ENCODE assay signal across 15 cellular contexts in the genomic region with DNA sequence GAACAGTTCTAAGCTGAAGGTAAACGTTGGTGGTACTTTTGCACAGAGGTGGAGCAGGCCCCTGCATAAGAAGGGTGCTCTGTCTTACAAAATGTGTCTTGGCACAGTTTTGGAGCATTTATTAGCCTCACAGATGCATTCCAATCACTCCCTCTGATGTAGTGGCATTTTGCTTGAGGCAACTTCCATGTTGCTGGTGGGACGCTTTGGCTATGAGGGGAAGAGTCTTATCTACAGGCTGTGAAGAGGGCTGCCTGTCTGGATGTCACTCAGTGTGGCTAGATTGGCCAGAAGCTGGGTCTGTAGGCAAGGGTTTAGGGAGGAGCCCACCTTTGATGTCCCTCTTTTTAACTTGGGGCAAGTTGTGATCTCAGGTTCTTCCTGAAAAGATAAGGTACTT. TPM values are rescaled to one million over a fixed set of nuclear protein-coding genes. Genes with fewer than 3 reads are reported as not detected.
DNase-seq lines count a peak whose midpoint lies in the region; ATAC-seq and TF ChIP-seq lines count a peak whose summit lies in the region.
"Had no signal": no experiment of that assay in that cellular context is flagged by ENCODE, and none has a peak within 500 bp of the region (broad histone marks: within the 10 kb centered on the region; RNA-seq: fewer than 3 reads in every experiment).

No MANE protein-coding gene starts in this region.

- H3K36me3 Mint-ChIP-seq in activated naive CD8-positive, alpha-beta T cell: no peaks in the 10 kb centered on the region
- H3K36me3 Mint-ChIP-seq: memory B cell had no signal

- H2BK5ac ChIP-seq in mesenchymal stem cell (ENCODE audit: low read depth, low read length, poor library complexity, severe bottlenecking): no peak overlapping the region

- ATAC-seq in heart right ventricle (no peak), GM18517 (IDR thresholded peaks at IDR 0.05; ENCODE audit: unreplicated experiment) (no peak), HG02798 (IDR thresholded peaks at IDR 0.05; ENCODE audit: poor library complexity, unreplicated experiment) (no peak)

- H3K9me3 Mint-ChIP-seq in activated naive CD8-positive, alpha-beta T cell (ENCODE audit: low read depth): no peaks in the 10 kb centered on the region
- H3K9me3 Mint-ChIP-seq: dendritic cell treated with granulocyte-macrophage colony-stimulating factor and Interleukin-4, amounts not matched to agents 40 ng/mL and 50 ng/mL, for 4 days; memory B cell had no signal

- no peak overlapping the region for H3K14ac ChIP-seq in mesenchymal stem cell (ENCODE audit: low read length in 2 of 2)

- H3K27ac ChIP-seq in heart right ventricle: peak overlapping the region in 5 of 10 donors; percentile 50 to 98 (median 70)
- no peak overlapping the region for H3K27ac ChIP-seq in mesenchymal stem cell (ENCODE audit: low read length, poor library complexity, severe bottlenecking)

- H3K23ac ChIP-seq in mesenchymal stem cell (ENCODE audit: low read length in 2 of 2): peak overlapping the region in 1 of 2 experiments; percentile 0

- H3K27me3 ChIP-seq in heart right ventricle (no peaks in the 10 kb centered on the region), mesenchymal stem cell (ENCODE audit: control insufficient read depth in 1 of 2, insufficient read depth in 1 of 2, low read length in 2 of 2) (no peaks in the 10 kb centered on the region)

- peak overlapping the region in 1 of 2 experiments; percentile 41 for H3K4ac ChIP-seq in mesenchymal stem cell (ENCODE audit: low read depth in 1 of 2, low read length in 2 of 2)

- peak overlapping the region; percentile 41 for H3K27ac Mint-ChIP-seq in activated naive CD8-positive, alpha-beta T cell
- H3K27ac Mint-ChIP-seq: dendritic cell treated with granulocyte-macrophage colony-stimulating factor and Interleukin-4, amounts not matched to agents 40 ng/mL and 50 ng/mL, for 4 days; memory B cell had no signal

- H2BK120ac ChIP-seq in mesenchymal stem cell (ENCODE audit: low read depth, low read length): no peak overlapping the region

- no peak overlapping the region for H2BK15ac ChIP-seq in mesenchymal stem cell (ENCODE audit: low read depth, poor library complexity, severe bottlenecking)

- H3K9ac ChIP-seq in mesenchymal stem cell (ENCODE audit: low read length): peak overlapping the region; percentile 67

- intact Hi-C loops in cardiac septum (cut with DNase I) (no loop called here), heart right ventricle (cut with DNase I) (loop anchor here in 6 of 10 donors (5.0 to 10.0 kb wide), 5 partner anchors 108 to 258 kb away; partner anchors contain the start of genes TOP2A (in 3 of the 6) and CCR7 (in 1 of the 6))

- WGBS in heart right ventricle, 2 donors: 64 to 65% methylated on average over 2 of the region's 2 CpGs
- WGBS in mesenchymal stem cell: 37% methylated on average over 2 of the region's 2 CpGs

- H2AFZ ChIP-seq in mesenchymal stem cell (ENCODE audit: low read depth, low read length): no peak overlapping the region

- no peak overlapping the region for H4K91ac ChIP-seq in mesenchymal stem cell (ENCODE audit: low read length)

- H3K4me1 ChIP-seq in heart right ventricle (peaks cover 28 to 81% (median 64%) of the 10 kb centered on the region in 9 donors), mesenchymal stem cell (ENCODE audit: control insufficient read depth, insufficient read depth, low read depth, low read length) (peaks cover 45% of the 10 kb centered on the region)

- TF ChIP-seq CTCF in heart right ventricle (IDR thresholded peaks at IDR 0.05): no peak

- H4K8ac ChIP-seq in mesenchymal stem cell (ENCODE audit: low read length): peak overlapping the region; percentile 3

- no peak overlapping the region for H3K4me2 ChIP-seq in mesenchymal stem cell (ENCODE audit: low read length, poor library complexity, severe bottlenecking)

- no peaks in the 10 kb centered on the region for H3K27me3 Mint-ChIP-seq in activated naive CD8-positive, alpha-beta T cell
- H3K27me3 Mint-ChIP-seq: dendritic cell treated with granulocyte-macrophage colony-stimulating factor and Interleukin-4, amounts not matched to agents 40 ng/mL and 50 ng/mL, for 4 days; memory B cell had no signal

- H3K18ac ChIP-seq in mesenchymal stem cell (ENCODE audit: low read depth in 1 of 2, low read length in 2 of 2): peak overlapping the region; percentile 64 to 77

- H2AK5ac ChIP-seq in mesenchymal stem cell (ENCODE audit: low read length, severe bottlenecking): no peak overlapping the region

- H3K4me3 ChIP-seq in heart right ventricle (no peak overlapping the region), mesenchymal stem cell (ENCODE audit: insufficient read depth in 1 of 2, low read depth in 1 of 2, low read length in 2 of 2) (no peak overlapping the region)

- H2BK12ac ChIP-seq in mesenchymal stem cell (ENCODE audit: low read length in 2 of 2): peak overlapping the region in 1 of 2 experiments; percentile 20

- peak; percentile 26 for DNase-seq in cardiac septum (ENCODE audit: low spot score)
- DNase-seq in heart right ventricle: no peak
- no peak for DNase-seq in mesenchymal stem cell
- DNase-seq in ureter (ENCODE audit: low spot score): peak; percentile 37
- DNase-seq in stimulated activated CD4-positive, alpha-beta T cell treated with anti-CD3 and anti-CD28 coated beads, Interleukin-12 subunit alpha, Interleukin-12 subunit beta, amount 100 ng/mL, for 4 hours: no peak
- DNase-seq: activated CD4-positive, alpha-beta T cell treated with anti-CD3 and anti-CD28 coated beads for 1 hour; activated gamma-delta T cell; GOT3; KG1; SHP77 had no signal

- H3K36me3 ChIP-seq in heart right ventricle (peaks cover 0 to 12% (median 0%) of the 10 kb centered on the region in 9 donors), mesenchymal stem cell (ENCODE audit: control insufficient read depth in 1 of 2, insufficient read depth in 2 of 2, low read depth in 1 of 2, low read length in 2 of 2) (peaks cover 0 to 4% of the 10 kb centered on the region in 2 experiments)

- peaks cover 2% of the 10 kb centered on the region for H3K79me1 ChIP-seq in mesenchymal stem cell (replicated peaks; ENCODE audit: low read length, poor library complexity, severe bottlenecking)

- H3K4me1 Mint-ChIP-seq in activated naive CD8-positive, alpha-beta T cell (ENCODE audit: low read depth): peaks cover 15% of the 10 kb centered on the region

- no peak overlapping the region for H3K4me3 Mint-ChIP-seq in activated naive CD8-positive, alpha-beta T cell
- H3K4me3 Mint-ChIP-seq: dendritic cell treated with granulocyte-macrophage colony-stimulating factor and Interleukin-4, amounts not matched to agents 40 ng/mL and 50 ng/mL, for 4 days; memory B cell had no signal

- H3K9me3 ChIP-seq in heart right ventricle (no peaks in the 10 kb centered on the region), mesenchymal stem cell (ENCODE audit: control insufficient read depth, low read length) (no peaks in the 10 kb centered on the region)

RNA-seq across cellular contexts. Expression of gene RARA, which starts 2.6 kb away (rescaled TPM):
- 30.7 TPM for total RNA-seq in cardiac septum
- 10 to 100 TPM; 11.2 to 34.0 (median 18.3) TPM for total RNA-seq in heart right ventricle
- 10 to 100 TPM; 19.0 to 20.8 TPM for polyA plus RNA-seq in heart right ventricle
- 32.6 TPM for polyA plus RNA-seq in mesenchymal stem cell (2013, experiment 1 of 2)
- polyA plus RNA-seq in mesenchymal stem cell (2013, experiment 2 of 2): 32.1 TPM
- 34.9 TPM for total RNA-seq in ureter

RNA-seq across cellular contexts. Expression of gene CDC6, which starts 18.7 kb away (rescaled TPM):
- total RNA-seq in cardiac septum (0.75 TPM), heart right ventricle (1 to 10 TPM in 4 of 10 donors, under 1 TPM in 6; 0.49 to 3.0 (median 0.86) TPM), ureter (3.1 TPM)
- polyA plus RNA-seq in heart right ventricle: 1 to 10 TPM in 1 of 2 donors, under 1 TPM in 1; 0.66 to 1.8 TPM
- 8.5 TPM for polyA plus RNA-seq in mesenchymal stem cell (2013, experiment 1 of 2)
- polyA plus RNA-seq in mesenchymal stem cell (2013, experiment 2 of 2): 9.1 TPM

RNA-seq across cellular contexts. Expression of gene GJD3, which starts 58.1 kb away (rescaled TPM):
- total RNA-seq in cardiac septum: 2.6 TPM
- 1 to 10 TPM in 9 of 10 donors, under 1 TPM in 1; 0.79 to 6.2 (median 2.1) TPM for total RNA-seq in heart right ventricle
- polyA plus RNA-seq in heart right ventricle: under 1 TPM; 0.65 to 0.88 TPM
- 0.44 TPM for polyA plus RNA-seq in mesenchymal stem cell (2013, experiment 1 of 2)
- polyA plus RNA-seq in mesenchymal stem cell (2013, experiment 2 of 2): 0.29 TPM
- 2.0 TPM for total RNA-seq in ureter

Comparison
In these comparisons a context has a peak if more than half of its experiments do, and no peak if none do; other contexts are left out.
1. DNase-seq: peak in cardiac septum (single experiment) and ureter (single experiment); none in heart right ventricle (0 of 2), mesenchymal stem cell (single experiment) and stimulated activated CD4-positive, alpha-beta T cell treated with anti-CD3 and anti-CD28 coated beads, Interleukin-12 subunit alpha, Interleukin-12 subunit beta, amount 100 ng/mL, for 4 hours (single experiment).